8 cellular contexts compared by ENCODE assay signal in the genomic region with DNA sequence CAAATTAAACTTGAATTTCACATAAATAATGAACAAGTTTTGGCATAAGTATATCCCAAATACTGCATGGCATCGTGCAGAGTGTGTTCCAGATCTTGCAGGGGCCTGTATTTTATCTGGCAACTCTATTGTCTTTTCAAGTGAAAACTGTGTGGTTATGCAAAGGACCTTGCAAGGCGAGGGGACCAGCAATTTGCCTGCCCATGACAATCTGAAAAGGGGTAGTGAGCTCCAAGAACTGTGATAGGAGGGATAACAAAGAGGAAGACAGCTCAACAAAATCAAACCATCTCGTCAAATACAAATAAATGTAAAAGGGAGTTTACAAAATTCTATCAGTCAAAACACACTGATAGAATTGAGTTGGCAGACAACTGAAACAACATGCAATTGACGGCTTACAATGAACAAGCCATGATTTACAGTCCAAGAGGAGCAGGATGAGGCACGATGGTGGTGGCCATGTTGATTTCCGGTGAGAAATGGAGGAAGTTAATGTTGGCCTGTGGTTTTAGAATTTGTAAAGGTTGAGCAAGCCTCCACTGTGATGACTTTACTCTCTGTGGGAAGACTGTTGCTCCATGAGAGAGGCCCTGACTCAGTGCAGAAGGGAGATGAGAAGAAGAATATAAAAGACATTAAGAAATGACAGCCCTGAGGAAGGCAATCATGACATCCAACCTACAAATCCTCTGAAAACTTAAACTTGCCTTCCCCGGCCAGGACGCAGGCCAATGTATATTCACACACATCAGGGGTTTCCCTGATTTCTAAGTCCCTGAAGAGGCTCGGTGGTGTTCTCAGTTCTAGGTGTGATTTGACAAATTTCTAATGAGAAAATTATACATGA.
A peak's percentile ranks its signal among the peaks of the same experiment; 100 is the strongest.
DNase-seq lines count a peak whose midpoint lies in the region; ATAC-seq and TF ChIP-seq lines count a peak whose summit lies in the region.

No MANE protein-coding gene starts in this region.

- no peaks in the 10 kb centered on the region for H3K36me3 ChIP-seq in lung (ENCODE audit: control insufficient read depth in 2 of 2, insufficient read depth in 2 of 2, low read length in 2 of 2)
- H3K36me3 ChIP-seq in WERI-Rb-1: no peaks in the 10 kb centered on the region

- DNase-seq in GOT3 (lab: John Stamatoyannopoulos, UW) (peak; percentile 58), M059J (ENCODE audit: low read depth) (peak; percentile 89), lung (ENCODE audit: low spot score) (peak; percentile 36), NCI-H1092 (lab: John Stamatoyannopoulos, UW) (no peak), WERI-Rb-1 (no peak), T1000 (lab: John Stamatoyannopoulos, UW) (no peak)

- peak overlapping the region; percentile 54 for H3K4me3 Mint-ChIP-seq in activated T-helper 17 cell treated with anti-CD3 and anti-CD28 coated beads, Interleukin-2, amount 50 U/mL, for 72 hours

- peaks cover 0 to 2% of the 10 kb centered on the region in 2 donors for H3K9me3 ChIP-seq in lung (ENCODE audit: control insufficient read depth in 2 of 2, insufficient read depth in 1 of 2, low read length in 1 of 2)
- H3K9me3 ChIP-seq in WERI-Rb-1 (ENCODE audit: severe bottlenecking): no peaks in the 10 kb centered on the region

- H3K9me3 Mint-ChIP-seq in activated T-helper 17 cell treated with anti-CD3 and anti-CD28 coated beads, Interleukin-2, amount 50 U/mL, for 72 hours: no peaks in the 10 kb centered on the region

- H3K4me1 ChIP-seq in lung (ENCODE audit: control insufficient read depth in 2 of 2, insufficient read depth in 2 of 2, low read length in 2 of 2): peaks cover 3 to 6% of the 10 kb centered on the region in 2 donors

- TF ChIP-seq CTCF in lung (IDR thresholded peaks at IDR 0.05; ENCODE audit: control extremely low read depth, extremely low read depth) (no peak), WERI-Rb-1 (IDR thresholded peaks at IDR 0.05; ENCODE audit: low read depth, low read length) (no peak)

- H3K27me3 ChIP-seq in lung (ENCODE audit: control insufficient read depth, insufficient read depth) (no peaks in the 10 kb centered on the region), WERI-Rb-1 (ENCODE audit: insufficient read depth, low read depth, severe bottlenecking) (no peaks in the 10 kb centered on the region)

- peak overlapping the region in 1 of 2 donors; percentile 65 for H3K27ac ChIP-seq in lung (ENCODE audit: low read depth in 1 of 2, low read length in 1 of 2)
- H3K27ac ChIP-seq in WERI-Rb-1: no peak overlapping the region

- TF ChIP-seq POLR2A in GM18505 (IDR thresholded peaks at IDR 0.05; ENCODE audit: borderline replicate concordance, extremely low read depth, insufficient read depth, insufficient read length): peak; percentile 33

- ATAC-seq in GM18505 (IDR thresholded peaks at IDR 0.05; ENCODE audit: unreplicated experiment): peak; percentile 66
- peak; percentile 92 for ATAC-seq in activated T-helper 17 cell treated with anti-CD3 and anti-CD28 coated beads, Interleukin-2, amount 50 U/mL, for 72 hours (replicated peaks)
- peak; percentile 22 for ATAC-seq in lung (ENCODE audit: insufficient read depth, low FRiP score)

- 33 to 57% methylated on average over 9 of the region's 9 CpGs for WGBS in lung, 2 donors

- peaks cover 15% of the 10 kb centered on the region for H3K4me1 Mint-ChIP-seq in activated T-helper 17 cell treated with anti-CD3 and anti-CD28 coated beads, Interleukin-2, amount 50 U/mL, for 72 hours

- H3K4me3 ChIP-seq in lung (no peak overlapping the region), WERI-Rb-1 (ENCODE audit: low read depth, low read length) (no peak overlapping the region)

- H3K36me3 Mint-ChIP-seq in activated T-helper 17 cell treated with anti-CD3 and anti-CD28 coated beads, Interleukin-2, amount 50 U/mL, for 72 hours (ENCODE audit: low read depth): no peaks in the 10 kb centered on the region

- H3K27ac Mint-ChIP-seq in activated T-helper 17 cell treated with anti-CD3 and anti-CD28 coated beads, Interleukin-2, amount 50 U/mL, for 72 hours: peak overlapping the region; percentile 71

- H3K27me3 Mint-ChIP-seq in activated T-helper 17 cell treated with anti-CD3 and anti-CD28 coated beads, Interleukin-2, amount 50 U/mL, for 72 hours: no peaks in the 10 kb centered on the region

Comparison
In these comparisons a context has a peak if more than half of its experiments do, and no peak if none do; other contexts are left out.
1. ATAC-seq: peak in every context shown above with its lines; median percentile 92 in activated T-helper 17 cell treated with anti-CD3 and anti-CD28 coated beads, Interleukin-2, amount 50 U/mL, for 72 hours; 66 in GM18505; 22 in lung.
2. DNase-seq: peak in GOT3 (single experiment), M059J (single experiment) and lung (single experiment); none in NCI-H1092 (single experiment), WERI-Rb-1 (single experiment) and T1000 (single experiment).